9 cellular contexts compared by ENCODE assay signal in genomic region chr9:121651014-121651294, GRCh38. TPM values are rescaled to one million over a fixed set of nuclear protein-coding genes. Genes with fewer than 3 reads are reported as not detected.
DNase-seq lines count a peak whose midpoint lies in the region; ATAC-seq and TF ChIP-seq lines count a peak whose summit lies in the region.
"Had no signal": no experiment of that assay in that cellular context is flagged by ENCODE, and none has a peak within 500 bp of the region (broad histone marks: within the 10 kb centered on the region; RNA-seq: fewer than 3 reads in every experiment).

No MANE protein-coding gene starts in this region.

- H3K9me2 ChIP-seq in neural cell (ENCODE audit: insufficient read depth, low read length) = no peaks in the 10 kb centered on the region

- no peak for TF ChIP-seq EP300 in neural cell (conservative IDR thresholded peaks at IDR 0.05; ENCODE audit: poor library complexity, severe bottlenecking)

- H3K9me3 ChIP-seq in endodermal cell (ENCODE audit: control insufficient read depth, low read length) = no peaks in the 10 kb centered on the region
- H3K9me3 ChIP-seq in neural cell (ENCODE audit: low read length) = no peaks in the 10 kb centered on the region

- peak overlapping the region; percentile 49 for H3K27ac Mint-ChIP-seq in stimulated activated naive CD8-positive, alpha-beta T cell treated with anti-CD3 and anti-CD28 coated beads, Interleukin-15, Interleukin-2, amounts not matched to agents 100 ng/mL and 50 ng/mL, for 24 hours
- no peak overlapping the region for H3K27ac Mint-ChIP-seq in endodermal cell

- peak overlapping the region; percentile 59 for H3K4me3 Mint-ChIP-seq in stimulated activated naive CD8-positive, alpha-beta T cell treated with anti-CD3 and anti-CD28 coated beads, Interleukin-15, Interleukin-2, amounts not matched to agents 100 ng/mL and 50 ng/mL, for 24 hours
- peak overlapping the region; percentile 90 for H3K4me3 Mint-ChIP-seq in endodermal cell

- H3K79me2 ChIP-seq in neural cell (replicated peaks; ENCODE audit: insufficient read depth, low read length) = no peaks in the 10 kb centered on the region

- no peaks in the 10 kb centered on the region for H3K9me3 Mint-ChIP-seq in stimulated activated naive CD8-positive, alpha-beta T cell treated with anti-CD3 and anti-CD28 coated beads, Interleukin-15, Interleukin-2, amounts not matched to agents 100 ng/mL and 50 ng/mL, for 24 hours
- H3K9me3 Mint-ChIP-seq in endodermal cell = no peaks in the 10 kb centered on the region

- TF ChIP-seq CTCF in endodermal cell (conservative IDR thresholded peaks at IDR 0.05) (no peak), neural cell (IDR thresholded peaks at IDR 0.05; ENCODE audit: poor library complexity, severe bottlenecking) (no peak)

- H3K36me3 ChIP-seq in endodermal cell (ENCODE audit: control insufficient read depth, insufficient read depth, low read length) (peaks cover 6% of the 10 kb centered on the region), neural cell (ENCODE audit: insufficient read depth, low read length) (no peaks in the 10 kb centered on the region)

- DNase-seq in stimulated activated naive CD8-positive, alpha-beta T cell treated with anti-CD3 and anti-CD28 coated beads, Interleukin-15, Interleukin-2, amounts not matched to agents 100 U/mL and 50 U/mL, for 24 hours = no peak
- DNase-seq in endodermal cell (no peak), NCI-H226 (no peak), DMS 273 (lab: John Stamatoyannopoulos, UW; ENCODE audit: unreplicated experiment) (no peak), midbrain (lab: John Stamatoyannopoulos, UW) (no peak), UCSD-AML1 (lab: John Stamatoyannopoulos, UW; ENCODE audit: unreplicated experiment) (no peak)
- DNase-seq: activated T-cell treated with anti-CD3 and anti-CD28 coated beads, Interleukin-2, amount 50 U/mL, for 1 hour had no signal

- H3K9ac ChIP-seq in endodermal cell (ENCODE audit: extremely low read depth, low read length, poor library complexity, severe bottlenecking) (peak overlapping the region; percentile 15), neural cell (ENCODE audit: low read length) (no peak overlapping the region)

- peaks cover 55% of the 10 kb centered on the region for H3K27me3 Mint-ChIP-seq in stimulated activated naive CD8-positive, alpha-beta T cell treated with anti-CD3 and anti-CD28 coated beads, Interleukin-15, Interleukin-2, amounts not matched to agents 100 ng/mL and 50 ng/mL, for 24 hours
- H3K27me3 Mint-ChIP-seq in endodermal cell (ENCODE audit: insufficient read depth) = peaks cover 3% of the 10 kb centered on the region

- no peaks in the 10 kb centered on the region for H3F3A ChIP-seq in neural cell (ENCODE audit: insufficient read depth, low read length, poor library complexity, severe bottlenecking)

- peak overlapping the region; percentile 90 for H3K4me3 ChIP-seq in endodermal cell (ENCODE audit: low read length)
- peak overlapping the region; percentile 62 for H3K4me3 ChIP-seq in neural cell (ENCODE audit: low read length)

- H3K4me1 Mint-ChIP-seq in stimulated activated naive CD8-positive, alpha-beta T cell treated with anti-CD3 and anti-CD28 coated beads, Interleukin-15, Interleukin-2, amounts not matched to agents 100 ng/mL and 50 ng/mL, for 24 hours (ENCODE audit: low read depth) = peaks cover 12% of the 10 kb centered on the region
- peaks cover 58% of the 10 kb centered on the region for H3K4me1 Mint-ChIP-seq in endodermal cell

- no peak overlapping the region for H3K4me2 ChIP-seq in neural cell (ENCODE audit: low read length)

- ATAC-seq in stimulated activated naive CD8-positive, alpha-beta T cell treated with anti-CD3 and anti-CD28 coated beads, Interleukin-15, Interleukin-2, amounts not matched to agents 100 U/mL and 50 U/mL, for 24 hours = no peak

- no peaks in the 10 kb centered on the region for H4K20me1 ChIP-seq in neural cell (ENCODE audit: insufficient read depth)

- no peak overlapping the region for H2AFZ ChIP-seq in neural cell (ENCODE audit: low read depth, low read length)

- H3K27me3 ChIP-seq in endodermal cell (ENCODE audit: control insufficient read depth, insufficient read depth, low read length, poor library complexity, severe bottlenecking) (no peaks in the 10 kb centered on the region), neural cell (ENCODE audit: insufficient read depth, low read depth, low read length) (peaks cover 17% of the 10 kb centered on the region)

- H3K4me1 ChIP-seq in endodermal cell (ENCODE audit: control insufficient read depth, insufficient read depth, low read length) = peaks cover 10% of the 10 kb centered on the region

- H3K36me3 Mint-ChIP-seq in stimulated activated naive CD8-positive, alpha-beta T cell treated with anti-CD3 and anti-CD28 coated beads, Interleukin-15, Interleukin-2, amounts not matched to agents 100 ng/mL and 50 ng/mL, for 24 hours (ENCODE audit: low read depth) = no peaks in the 10 kb centered on the region
- peaks cover 5% of the 10 kb centered on the region for H3K36me3 Mint-ChIP-seq in endodermal cell (ENCODE audit: low read depth)

- no peak for TF ChIP-seq RAD21 in neural cell (conservative IDR thresholded peaks at IDR 0.05)

- WGBS in endodermal cell (ENCODE audit: insufficient coverage in 1 of 2, insufficient read length in 1 of 2), 2 experiments = 24 to 25% methylated on average over 9 of the region's 9 CpGs

- H3K27ac ChIP-seq in endodermal cell (ENCODE audit: low read depth, low read length) (no peak overlapping the region), neural cell (ENCODE audit: low read length) (no peak overlapping the region)

TF ChIP-seq in neural cell, 6 proteins besides CTCF, POLR2A, EP300 and RAD21:
- TF ChIP-seq MXI1 (conservative IDR thresholded peaks at IDR 0.05; ENCODE audit: poor library complexity, severe bottlenecking) (no peak), POLR2AphosphoS5 (IDR thresholded peaks at IDR 0.05) (no peak)

RNA-seq across cellular contexts. Expression of gene DAB2IP, which starts 0.5 kb away (rescaled TPM):
- total RNA-seq in endodermal cell = 10 to 100 TPM; 70.7 to 71.0 TPM
- 33.4 TPM for polyA plus RNA-seq in endodermal cell (2013, experiment 1 of 2)
- 36.0 TPM for polyA plus RNA-seq in endodermal cell (2013, experiment 2 of 2)
- polyA plus RNA-seq in neural cell = 17.3 and 24.8 TPM in 2 replicates
- polyA minus RNA-seq in neural cell = 29.0 and 31.4 TPM in 2 replicates
